ENCODE assay signal across 19 cellular contexts in genomic region chr3:120705851-120706582, GRCh38. TPM values are rescaled to one million over a fixed set of nuclear protein-coding genes. Genes with fewer than 3 reads are reported as not detected.
"Had no signal": no experiment of that assay in that cellular context is flagged by ENCODE, and none has a peak within 500 bp of the region (broad histone marks: within the 10 kb centered on the region; RNA-seq: fewer than 3 reads in every experiment).

No MANE protein-coding gene starts in this region.

- DNase-seq: activated CD4-positive, alpha-beta T cell treated with anti-CD3 and anti-CD28 coated beads, Interleukin-2, amount 50 U/mL, for 48 hours; activated naive CD4-positive, alpha-beta T cell treated with Interleukin-2 at 50 U/mL for 16 hours; dermis blood vessel endothelial cell; effector memory CD8-positive, alpha-beta T cell; erythroblast; hippocampal formation; kidney; nephron progenitor cell; occipital lobe; small intestine; stimulated activated CD4-positive, alpha-beta T cell treated with anti-CD3 and anti-CD28 coated beads, Interleukin-4, amount 100 ng/mL, for 4 hours; stimulated activated CD8-positive, alpha-beta memory T cell treated with anti-CD3 and anti-CD28 coated beads, Interleukin-4, amount 100 ng/mL, for 48 hours; stimulated activated naive CD8-positive, alpha-beta T cell treated with anti-CD3 and anti-CD28 coated beads, Interleukin-15, Interleukin-2, amounts not matched to agents 100 U/mL and 50 U/mL, for 24 hours; T-helper 1 cell; T1000; upper lobe of left lung had no signal

- H3K9me3 ChIP-seq: ascending aorta, right atrium auricular region, upper lobe of left lung had no signal

- H3K4me3 ChIP-seq: ascending aorta, right atrium auricular region, upper lobe of left lung had no signal

- H3K4me1 ChIP-seq: ascending aorta, right atrium auricular region, upper lobe of left lung had no signal

- H3K27ac ChIP-seq: ascending aorta, right atrium auricular region had no signal

- H3K27me3 ChIP-seq: ascending aorta, right atrium auricular region, upper lobe of left lung had no signal

RNA-seq across cellular contexts. Expression of gene HGD, which starts 24.0 kb away (rescaled TPM):
- total RNA-seq: lower leg skin had no signal
